Comparison of ENCODE assay signal across 8 cellular contexts in genomic region chr14:81435048-81435577, GRCh38. TPM values are rescaled to one million over a fixed set of nuclear protein-coding genes. Genes with fewer than 3 reads are reported as not detected.
DNase-seq lines count a peak whose midpoint lies in the region; ATAC-seq lines count a peak whose summit lies in the region.

No MANE protein-coding gene starts in this region.

- H3K4me1 Mint-ChIP-seq in stimulated activated naive CD8-positive, alpha-beta T cell treated with anti-CD3 and anti-CD28 coated beads, Interleukin-15, Interleukin-2, amounts not matched to agents 100 ng/mL and 50 ng/mL, for 24 hours (ENCODE audit: low read depth): peaks cover 13% of the 10 kb centered on the region
- peaks cover 37% of the 10 kb centered on the region for H3K4me1 Mint-ChIP-seq in dendritic cell treated with granulocyte-macrophage colony-stimulating factor and Interleukin-4, amounts not matched to agents 40 ng/mL and 50 ng/mL, for 4 days (ENCODE audit: low read depth)
- peaks cover 12 to 15% (median 13%) of the 10 kb centered on the region in 3 donors for H3K4me1 Mint-ChIP-seq in naive B cell

- no peaks in the 10 kb centered on the region for H3K9me3 Mint-ChIP-seq in stimulated activated naive CD8-positive, alpha-beta T cell treated with anti-CD3 and anti-CD28 coated beads, Interleukin-15, Interleukin-2, amounts not matched to agents 100 ng/mL and 50 ng/mL, for 24 hours
- no peaks in the 10 kb centered on the region for H3K9me3 Mint-ChIP-seq in dendritic cell treated with granulocyte-macrophage colony-stimulating factor and Interleukin-4, amounts not matched to agents 40 ng/mL and 50 ng/mL, for 4 days
- no peaks in the 10 kb centered on the region for H3K9me3 Mint-ChIP-seq in naive B cell

- intact Hi-C loops in dendritic cell treated with granulocyte-macrophage colony-stimulating factor and Interleukin-4, amounts not matched to agents 40 ng/mL and 50 ng/mL, for 4 days (cut with micrococcal nuclease): loop anchor here (5.0 to 10.0 kb wide), 2 partner anchors 33 to 50 kb away; partner anchors contain the start of gene STON2

- no peak for ATAC-seq in stimulated activated naive CD8-positive, alpha-beta T cell treated with anti-CD3 and anti-CD28 coated beads, Interleukin-15, Interleukin-2, amounts not matched to agents 100 U/mL and 50 U/mL, for 24 hours
- ATAC-seq in naive B cell (ENCODE audit: low read depth in 2 of 2) (no peak), HG02642 (IDR thresholded peaks at IDR 0.05; ENCODE audit: poor library complexity, unreplicated experiment) (no peak), GM19351 (IDR thresholded peaks at IDR 0.05; ENCODE audit: unreplicated experiment) (no peak)

- no peak for DNase-seq in stimulated activated naive CD8-positive, alpha-beta T cell treated with anti-CD3 and anti-CD28 coated beads, Interleukin-15, Interleukin-2, amounts not matched to agents 100 U/mL and 50 U/mL, for 24 hours
- DNase-seq in naive B cell: no peak
- no peak for DNase-seq in activated gamma-delta T cell (lab: John Stamatoyannopoulos, UW)
- no peak for DNase-seq in cortex of kidney (lab: John Stamatoyannopoulos, UW)

- H3K36me3 Mint-ChIP-seq in stimulated activated naive CD8-positive, alpha-beta T cell treated with anti-CD3 and anti-CD28 coated beads, Interleukin-15, Interleukin-2, amounts not matched to agents 100 ng/mL and 50 ng/mL, for 24 hours (ENCODE audit: low read depth): no peaks in the 10 kb centered on the region
- H3K36me3 Mint-ChIP-seq in dendritic cell treated with granulocyte-macrophage colony-stimulating factor and Interleukin-4, amounts not matched to agents 40 ng/mL and 50 ng/mL, for 4 days (ENCODE audit: low read depth): no peaks in the 10 kb centered on the region
- no peaks in the 10 kb centered on the region for H3K36me3 Mint-ChIP-seq in naive B cell

- H3K27me3 Mint-ChIP-seq in stimulated activated naive CD8-positive, alpha-beta T cell treated with anti-CD3 and anti-CD28 coated beads, Interleukin-15, Interleukin-2, amounts not matched to agents 100 ng/mL and 50 ng/mL, for 24 hours: peaks cover 72% of the 10 kb centered on the region
- peaks cover 86% of the 10 kb centered on the region for H3K27me3 Mint-ChIP-seq in dendritic cell treated with granulocyte-macrophage colony-stimulating factor and Interleukin-4, amounts not matched to agents 40 ng/mL and 50 ng/mL, for 4 days
- peaks cover 71 to 72% (median 72%) of the 10 kb centered on the region in 3 donors for H3K27me3 Mint-ChIP-seq in naive B cell

- peak overlapping the region; percentile 74 for H3K4me3 Mint-ChIP-seq in stimulated activated naive CD8-positive, alpha-beta T cell treated with anti-CD3 and anti-CD28 coated beads, Interleukin-15, Interleukin-2, amounts not matched to agents 100 ng/mL and 50 ng/mL, for 24 hours
- H3K4me3 Mint-ChIP-seq in dendritic cell treated with granulocyte-macrophage colony-stimulating factor and Interleukin-4, amounts not matched to agents 40 ng/mL and 50 ng/mL, for 4 days: peak overlapping the region; percentile 70
- peak overlapping the region; percentile 83 to 95 (median 90) for H3K4me3 Mint-ChIP-seq in naive B cell

- H3K27ac Mint-ChIP-seq in stimulated activated naive CD8-positive, alpha-beta T cell treated with anti-CD3 and anti-CD28 coated beads, Interleukin-15, Interleukin-2, amounts not matched to agents 100 ng/mL and 50 ng/mL, for 24 hours: no peak overlapping the region
- no peak overlapping the region for H3K27ac Mint-ChIP-seq in dendritic cell treated with granulocyte-macrophage colony-stimulating factor and Interleukin-4, amounts not matched to agents 40 ng/mL and 50 ng/mL, for 4 days
- H3K27ac Mint-ChIP-seq in naive B cell: peak overlapping the region in 1 of 6 donors; percentile 39

RNA-seq across cellular contexts. Expression of gene STON2, which starts 35.0 kb away (rescaled TPM):
- under 1 TPM in 4 of 6 donors, not detected in 2; 0.21 to 0.84 (median 0.29) TPM for polyA plus RNA-seq in naive B cell (ENCODE audit: low read depth in 6 of 6)
